Comparison of ENCODE assay signal across 22 cellular contexts in the genomic region with DNA sequence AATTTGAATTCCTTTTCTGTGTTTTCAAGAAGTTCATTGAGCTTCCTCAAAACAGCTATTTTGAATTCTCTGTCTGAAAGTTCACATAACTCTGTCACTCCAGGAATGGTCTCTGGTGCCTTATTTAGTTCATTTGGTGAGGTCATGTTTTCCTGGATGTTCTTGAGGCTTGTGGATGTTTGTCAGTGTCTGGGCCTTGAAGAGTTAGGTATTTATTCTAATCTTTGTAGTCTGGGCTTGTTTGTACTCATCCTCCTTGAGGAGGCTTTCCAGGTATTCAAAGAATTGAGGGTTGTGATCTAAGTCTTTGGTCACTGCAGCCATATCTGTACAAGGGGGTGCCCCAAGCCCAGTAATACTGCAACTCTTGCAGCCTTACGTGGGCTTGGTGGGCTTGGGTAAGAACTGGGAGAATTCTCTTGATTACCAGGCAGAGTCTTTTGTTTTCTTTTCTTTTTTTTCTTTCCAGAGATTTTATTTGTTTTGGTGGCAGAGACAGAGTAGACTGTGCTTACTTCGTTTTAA. TPM values are rescaled to one million over a fixed set of nuclear protein-coding genes. Genes with fewer than 3 reads are reported as not detected.
"Had no signal": no experiment of that assay in that cellular context is flagged by ENCODE, and none has a peak within 500 bp of the region (broad histone marks: within the 10 kb centered on the region; RNA-seq: fewer than 3 reads in every experiment).

No MANE protein-coding gene starts in this region.

- H3K4me3 Mint-ChIP-seq: endodermal cell; natural killer cell treated with Interleukin-12 subunit alpha and Interleukin-12 subunit beta and Interleukin-15 and Interleukin-18, amount 100 ng/mL, for 72 hours; T-cell had no signal

- H3K36me3 ChIP-seq: uterus had no signal

- H3K4me1 ChIP-seq: uterus had no signal

- H3K27ac Mint-ChIP-seq: endodermal cell, T-cell had no signal

- DNase-seq: activated CD4-positive, alpha-beta T cell treated with anti-CD3 and anti-CD28 coated beads, Interleukin-2, amount 50 U/mL, for 1 hour; activated gamma-delta T cell treated with Interleukin-2 at 50 U/mL for 16 hours; activated T-cell treated with anti-CD3 and anti-CD28 coated beads, Interleukin-2, amount 50 U/mL, for 1 hour; aorta; endodermal cell; hippocampal formation; kidney glomerular epithelial cell; left ventricle myocardium superior; mesendoderm; nucleus accumbens; SK-N-SH; stimulated activated CD4-positive, alpha-beta T cell treated with anti-CD3 and anti-CD28 coated beads, Interleukin-4, amount 100 ng/mL, for 24 hours; stimulated activated CD8-positive, alpha-beta memory T cell treated with anti-CD3 and anti-CD28 coated beads, Interleukin-4, amount 100 ng/mL, for 48 hours; T-cell; T1000; uterus had no signal

- H3K4me3 ChIP-seq: uterus had no signal

- H3K27ac ChIP-seq: uterus had no signal

- H3K9ac ChIP-seq: SK-N-SH had no signal

- ATAC-seq: activated CD4-positive, CD25-positive, alpha-beta regulatory T cell treated with anti-CD3 and anti-CD28 coated beads, Interleukin-2, amount 50 U/mL, for 24 hours; left ventricle myocardium superior; natural killer cell treated with Interleukin-12 subunit alpha and Interleukin-12 subunit beta and Interleukin-15 and Interleukin-18, amount 100 ng/mL, for 72 hours; T-cell had no signal

- H3K9me3 Mint-ChIP-seq: natural killer cell treated with Interleukin-12 subunit alpha and Interleukin-12 subunit beta and Interleukin-15 and Interleukin-18, amount 100 ng/mL, for 72 hours had no signal

- H3K27me3 Mint-ChIP-seq: natural killer cell treated with Interleukin-12 subunit alpha and Interleukin-12 subunit beta and Interleukin-15 and Interleukin-18, amount 100 ng/mL, for 72 hours; T-cell had no signal

- H3K27me3 ChIP-seq: uterus had no signal

- H3K4me1 Mint-ChIP-seq: endodermal cell, T-cell had no signal

- H3K4me2 ChIP-seq: SK-N-SH had no signal

- H3K9me3 ChIP-seq: SK-N-SH, uterus had no signal

RNA-seq across cellular contexts. Expression of a gene that starts 55.0 kb away (rescaled TPM):
- total RNA-seq: chondrocyte; dermis microvascular lymphatic vessel endothelial cell; endodermal cell; glomerular endothelial cell; natural killer cell treated with Interleukin-12 subunit alpha and Interleukin-12 subunit beta and Interleukin-15 and Interleukin-18, amount 100 ng/mL, for 72 hours; T-cell had no signal
- polyA plus RNA-seq: aorta, esophagus, SK-N-SH had no signal
